In genomic region chr16:14186007-14186953, GRCh38 we compare ENCODE assay signal across 8 cellular contexts.
DNase-seq lines count a peak whose midpoint lies in the region; ATAC-seq and TF ChIP-seq lines count a peak whose summit lies in the region.

No MANE protein-coding gene starts in this region.

- peak; percentile 17 to 47 (median 30) for TF ChIP-seq CTCF in sigmoid colon (IDR thresholded peaks at IDR 0.05)

- TF ChIP-seq POLR2A in sigmoid colon (IDR thresholded peaks at IDR 0.05): no peak

- H3K4me3 ChIP-seq in iPS-15b (ENCODE audit: low read depth, low read length): peak overlapping the region; percentile 35
- peak overlapping the region; percentile 4 to 38 (median 29) for H3K4me3 ChIP-seq in sigmoid colon

- H3K27ac ChIP-seq in sigmoid colon: peak overlapping the region; percentile 62 to 74 (median 68)

- H3K9me3 ChIP-seq in iPS-15b (ENCODE audit: control insufficient read depth, insufficient read depth, low read length) (no peaks in the 10 kb centered on the region), sigmoid colon (no peaks in the 10 kb centered on the region)

- no peak for ATAC-seq in HG03135 (IDR thresholded peaks at IDR 0.05; ENCODE audit: unreplicated experiment)
- ATAC-seq in HG02798 (IDR thresholded peaks at IDR 0.05; ENCODE audit: poor library complexity, unreplicated experiment): no peak

- no peaks in the 10 kb centered on the region for H3K27me3 ChIP-seq in iPS-15b (ENCODE audit: control insufficient read depth, insufficient read depth, low read length)
- no peaks in the 10 kb centered on the region for H3K27me3 ChIP-seq in sigmoid colon

- intact Hi-C loops in sigmoid colon (cut with DNase I): loop anchor here (5.0 kb wide), 2 partner anchors 114 to 264 kb away; partner anchors contain the start of genes ERCC4 and MRTFB

- no peaks in the 10 kb centered on the region for H3K36me3 ChIP-seq in iPS-15b (ENCODE audit: control insufficient read depth, insufficient read depth, low read length)
- no peaks in the 10 kb centered on the region for H3K36me3 ChIP-seq in sigmoid colon

- no peak for TF ChIP-seq EP300 in sigmoid colon (IDR thresholded peaks at IDR 0.05)

- H3K9ac ChIP-seq in iPS-15b (ENCODE audit: low read depth, low read length): no peak overlapping the region

- peaks cover 10% of the 10 kb centered on the region for H3K4me1 ChIP-seq in iPS-15b (ENCODE audit: control insufficient read depth, insufficient read depth, low read length)
- peaks cover 0 to 52% (median 23%) of the 10 kb centered on the region in 4 donors for H3K4me1 ChIP-seq in sigmoid colon

- DNase-seq in DMS53 (lab: John Stamatoyannopoulos, UW): peak; percentile 80
- DNase-seq in NCI-H1092 (lab: John Stamatoyannopoulos, UW): peak; percentile 25
- peak in 47 of 58 donors; percentile 7 to 79 (median 47) for DNase-seq in anterior cingulate cortex (lab: John Stamatoyannopoulos, UW)
- DNase-seq in sigmoid colon: no peak
- no peak for DNase-seq in 8988T

- WGBS in sigmoid colon, 2 donors: 69 to 81% methylated on average over 14 of the region's 14 CpGs

Comparison
In these comparisons a context has a peak if more than half of its experiments do, and no peak if none do; other contexts are left out.
1. DNase-seq: peak in DMS53 (single experiment), NCI-H1092 (single experiment) and anterior cingulate cortex (47 of 58); none in sigmoid colon (single experiment) and 8988T (single experiment).